ENCODE assay signal across 13 cellular contexts in the genomic region with DNA sequence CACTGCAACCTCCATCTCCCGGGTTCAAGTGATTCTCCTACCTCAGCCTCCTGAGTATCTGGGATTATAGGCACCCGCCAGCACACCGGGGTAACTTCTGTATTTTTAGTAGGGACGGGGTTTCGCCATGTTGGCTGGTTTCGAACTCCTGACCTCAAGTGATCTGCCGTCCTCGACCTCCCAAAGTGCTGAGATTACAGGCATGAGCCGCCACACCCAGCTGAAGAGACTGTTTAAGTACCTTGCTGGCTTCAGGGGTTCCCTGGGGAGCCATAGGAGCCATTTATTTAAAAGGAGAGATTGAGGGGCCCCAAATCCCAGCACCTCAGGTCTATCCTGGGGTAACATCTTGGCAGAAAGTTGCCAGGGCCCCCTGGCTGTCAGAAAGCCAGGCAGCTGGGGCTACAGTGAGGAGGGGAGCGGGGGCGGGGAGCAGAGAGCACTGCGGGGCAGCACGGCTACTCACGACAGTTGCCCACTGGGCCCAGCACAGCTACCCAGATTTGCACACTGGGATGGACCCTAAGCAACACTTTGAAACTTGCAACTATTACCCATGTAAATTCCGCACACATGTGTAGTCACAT. TPM values are rescaled to one million over a fixed set of nuclear protein-coding genes. Genes with fewer than 3 reads are reported as not detected.
A peak's percentile ranks its signal among the peaks of the same experiment; 100 is the strongest.
DNase-seq lines count a peak whose midpoint lies in the region; ATAC-seq and TF ChIP-seq lines count a peak whose summit lies in the region.
"Had no signal": no experiment of that assay in that cellular context is flagged by ENCODE, and none has a peak within 500 bp of the region (broad histone marks: within the 10 kb centered on the region; RNA-seq: fewer than 3 reads in every experiment).

No MANE protein-coding gene starts in this region.

- H3K4me1 Mint-ChIP-seq in activated CD8-positive, alpha-beta memory T cell treated with anti-CD3 and anti-CD28 coated beads, Interleukin-2, amount 10 ng/mL, durations not matched to agents 7 days and 5 days = peaks cover 42% of the 10 kb centered on the region

- 61 to 79% (median 71%) methylated on average over 13 to 15 of the region's 15 CpGs for WGBS in spleen, 5 donors

- no peak for DNase-seq in activated CD8-positive, alpha-beta memory T cell treated with anti-CD3 and anti-CD28 coated beads, Interleukin-2, amount 10 ng/mL, durations not matched to agents 7 days and 5 days
- no peak for DNase-seq in activated CD8-positive, alpha-beta memory T cell treated with anti-CD3 and anti-CD28 coated beads for 24 hours
- DNase-seq in NB4 (ENCODE audit: low read depth) (peak; percentile 51), spleen (peak; percentile 76), H4 (ENCODE audit: low spot score) (no peak)
- no peak for DNase-seq in effector memory CD4-positive, alpha-beta T cell
- DNase-seq: activated gamma-delta T cell, cerebellar nuclear complex, NCI-H446 had no signal

- H3K27ac Mint-ChIP-seq in activated CD8-positive, alpha-beta memory T cell treated with anti-CD3 and anti-CD28 coated beads, Interleukin-2, amount 10 ng/mL, durations not matched to agents 7 days and 5 days = no peak overlapping the region

- peak overlapping the region; percentile 78 for H3K4me3 Mint-ChIP-seq in activated CD8-positive, alpha-beta memory T cell treated with anti-CD3 and anti-CD28 coated beads, Interleukin-2, amount 10 ng/mL, durations not matched to agents 7 days and 5 days

- CTCF ChIA-PET in activated CD8-positive, alpha-beta memory T cell treated with anti-CD3 and anti-CD28 coated beads, Interleukin-2, amount 10 ng/mL, durations not matched to agents 7 days and 5 days (lab: Charles Lee) = interaction anchor here (0.9 to 4.7 kb wide), 14 partner anchors 10 to 115 kb away, joined by 3 to 58 read pairs (median 4); partner anchors contain the start of gene MVD

- H3K9me3 Mint-ChIP-seq in activated CD8-positive, alpha-beta memory T cell treated with anti-CD3 and anti-CD28 coated beads, Interleukin-2, amount 10 ng/mL, durations not matched to agents 7 days and 5 days (ENCODE audit: low read depth) = no peaks in the 10 kb centered on the region
- H3K9me3 Mint-ChIP-seq: neural crest cell had no signal

- peaks cover 4% of the 10 kb centered on the region for H3K27me3 Mint-ChIP-seq in activated CD8-positive, alpha-beta memory T cell treated with anti-CD3 and anti-CD28 coated beads, Interleukin-2, amount 10 ng/mL, durations not matched to agents 7 days and 5 days

- peaks cover 43% of the 10 kb centered on the region for H3K4me1 ChIP-seq in effector memory CD4-positive, alpha-beta T cell (ENCODE audit: control insufficient read depth, insufficient read depth, low read length, poor library complexity, severe bottlenecking)
- peaks cover 30 to 77% (median 62%) of the 10 kb centered on the region in 6 donors for H3K4me1 ChIP-seq in spleen

- H3K27ac ChIP-seq in effector memory CD4-positive, alpha-beta T cell (ENCODE audit: insufficient read depth, low read length, poor library complexity, severe bottlenecking) = peak overlapping the region; percentile 72
- peak overlapping the region in 5 of 8 donors; percentile 76 to 94 (median 89) for H3K27ac ChIP-seq in spleen
- H3K27ac ChIP-seq: WERI-Rb-1 had no signal

- TF ChIP-seq CTCF in NB4 (IDR thresholded peaks at IDR 0.05; ENCODE audit: low read depth, low read length) (no peak), spleen (IDR thresholded peaks at IDR 0.05 in 8 of 11, conservative IDR thresholded peaks at IDR 0.05 in 3 of 11) (no peak)

- intact Hi-C loops in spleen (cut with DNase I; ENCODE audit: low total_unique reads) = no loop called here

- TF ChIP-seq POLR2A in NB4 (IDR thresholded peaks at IDR 0.05; ENCODE audit: extremely low read depth, insufficient read length) (no peak), spleen (IDR thresholded peaks at IDR 0.05) (no peak)

- ATAC-seq in activated CD8-positive, alpha-beta memory T cell treated with anti-CD3 and anti-CD28 coated beads, Interleukin-2, amount 10 ng/mL, durations not matched to agents 7 days and 5 days = no peak
- no peak for ATAC-seq in HG03520 (IDR thresholded peaks at IDR 0.05; ENCODE audit: unreplicated experiment)
- no peak for ATAC-seq in GM19023 (IDR thresholded peaks at IDR 0.05; ENCODE audit: unreplicated experiment)

- peaks cover 12% of the 10 kb centered on the region for H3K36me3 ChIP-seq in effector memory CD4-positive, alpha-beta T cell (ENCODE audit: control insufficient read depth, insufficient read depth, low read length)
- peaks cover 0 to 11% (median 0%) of the 10 kb centered on the region in 6 donors for H3K36me3 ChIP-seq in spleen
- H3K36me3 ChIP-seq: WERI-Rb-1 had no signal

- H3K4me3 ChIP-seq in NB4 (ENCODE audit: low read depth, low read length) = peak overlapping the region; percentile 75
- H3K4me3 ChIP-seq in effector memory CD4-positive, alpha-beta T cell (ENCODE audit: insufficient read depth, low read depth, low read length, poor library complexity, severe bottlenecking) = no peak overlapping the region
- H3K4me3 ChIP-seq in spleen = peak overlapping the region in 5 of 8 donors; percentile 59 to 91 (median 67)

- H3K9me3 ChIP-seq in effector memory CD4-positive, alpha-beta T cell (ENCODE audit: control insufficient read depth, low read length) = no peaks in the 10 kb centered on the region
- H3K9me3 ChIP-seq in spleen = no peaks in the 10 kb centered on the region

- no peaks in the 10 kb centered on the region for H3K27me3 ChIP-seq in effector memory CD4-positive, alpha-beta T cell (replicated peaks; ENCODE audit: control insufficient read depth, insufficient read depth, low read length, poor library complexity, severe bottlenecking)
- peaks cover 0 to 71% (median 13%) of the 10 kb centered on the region in 7 donors for H3K27me3 ChIP-seq in spleen (replicated peaks in 1 of 7)

- peaks cover 8% of the 10 kb centered on the region for H3K36me3 Mint-ChIP-seq in activated CD8-positive, alpha-beta memory T cell treated with anti-CD3 and anti-CD28 coated beads, Interleukin-2, amount 10 ng/mL, durations not matched to agents 7 days and 5 days

RNA-seq across cellular contexts. Expression of gene SNAI3, which starts 1.6 kb away (rescaled TPM):
- 10 to 100 TPM in 1 of 2 experiments, 1 to 10 TPM in 1; 5.6 to 14.1 TPM for total RNA-seq in activated CD8-positive, alpha-beta memory T cell treated with anti-CD3 and anti-CD28 coated beads, Interleukin-2, amount 10 ng/mL, durations not matched to agents 7 days and 5 days
- total RNA-seq in spleen = 1 to 10 TPM; 4.8 to 7.6 (median 6.0) TPM
- 1 to 10 TPM; 5.6 to 7.8 (median 7.1) TPM for polyA plus RNA-seq in spleen
- total RNA-seq in H4 (2014; rRNA removed; shearing (Covaris generic)) = 0.27 and 0.62 TPM in 2 replicates
- total RNA-seq: neural crest cell had no signal

RNA-seq across cellular contexts. Expression of gene RNF166, which starts 21.5 kb away (rescaled TPM):
- total RNA-seq in activated CD8-positive, alpha-beta memory T cell treated with anti-CD3 and anti-CD28 coated beads, Interleukin-2, amount 10 ng/mL, durations not matched to agents 7 days and 5 days = 100 to 1,000 TPM; 124 to 174 TPM
- 100 to 1,000 TPM in 3 of 7 donors, 10 to 100 TPM in 4; 63.7 to 135 (median 99.1) TPM for total RNA-seq in spleen
- polyA plus RNA-seq in spleen = 100 to 1,000 TPM in 1 of 3 donors, 10 to 100 TPM in 2; 55.7 to 132 (median 75.1) TPM
- total RNA-seq in H4 (2014; rRNA removed; shearing (Covaris generic)) = 16.0 and 30.4 TPM in 2 replicates

RNA-seq across cellular contexts. Expression of gene CTU2, which starts 21.6 kb away (rescaled TPM):
- total RNA-seq in activated CD8-positive, alpha-beta memory T cell treated with anti-CD3 and anti-CD28 coated beads, Interleukin-2, amount 10 ng/mL, durations not matched to agents 7 days and 5 days = 10 to 100 TPM; 31.1 to 40.0 TPM
- 10 to 100 TPM in 4 of 7 donors, 1 to 10 TPM in 3; 7.2 to 28.2 (median 11.7) TPM for total RNA-seq in spleen
- 10 to 100 TPM; 16.6 to 24.5 (median 16.8) TPM for polyA plus RNA-seq in spleen
- 12.2 and 12.6 TPM in 2 replicates for total RNA-seq in H4 (2014; rRNA removed; shearing (Covaris generic))

RNA-seq across cellular contexts. Expression of gene MVD, which starts 21.8 kb away (rescaled TPM):
- total RNA-seq in activated CD8-positive, alpha-beta memory T cell treated with anti-CD3 and anti-CD28 coated beads, Interleukin-2, amount 10 ng/mL, durations not matched to agents 7 days and 5 days = 100 to 1,000 TPM; 112 to 134 TPM
- total RNA-seq in spleen = 10 to 100 TPM; 24.1 to 49.3 (median 35.1) TPM
- 10 to 100 TPM; 35.1 to 74.9 (median 57.3) TPM for polyA plus RNA-seq in spleen
- total RNA-seq in H4 (2014; rRNA removed; shearing (Covaris generic)) = 28.1 and 41.5 TPM in 2 replicates

RNA-seq across cellular contexts. Expression of gene CYBA, which starts 33.8 kb away (rescaled TPM):
- 100 to 1,000 TPM; 461 to 494 TPM for total RNA-seq in activated CD8-positive, alpha-beta memory T cell treated with anti-CD3 and anti-CD28 coated beads, Interleukin-2, amount 10 ng/mL, durations not matched to agents 7 days and 5 days
- 100 to 1,000 TPM; 557 to 820 (median 628) TPM for total RNA-seq in spleen
- polyA plus RNA-seq in spleen = 100 to 1,000 TPM; 649 to 925 (median 917) TPM
- not detected in 2 replicates for total RNA-seq in H4 (2014; rRNA removed; shearing (Covaris generic))

Comparison
In these comparisons a context has a peak if more than half of its experiments do, and no peak if none do; other contexts are left out.
1. DNase-seq: peak in NB4 (single experiment) and spleen (single experiment); none in activated CD8-positive, alpha-beta memory T cell treated with anti-CD3 and anti-CD28 coated beads, Interleukin-2, amount 10 ng/mL, durations not matched to agents 7 days and 5 days (single experiment), activated CD8-positive, alpha-beta memory T cell treated with anti-CD3 and anti-CD28 coated beads for 24 hours (single experiment), effector memory CD4-positive, alpha-beta T cell (0 of 3) and H4 (single experiment).